Comparison of ENCODE assay signal across 8 cellular contexts in the genomic region with DNA sequence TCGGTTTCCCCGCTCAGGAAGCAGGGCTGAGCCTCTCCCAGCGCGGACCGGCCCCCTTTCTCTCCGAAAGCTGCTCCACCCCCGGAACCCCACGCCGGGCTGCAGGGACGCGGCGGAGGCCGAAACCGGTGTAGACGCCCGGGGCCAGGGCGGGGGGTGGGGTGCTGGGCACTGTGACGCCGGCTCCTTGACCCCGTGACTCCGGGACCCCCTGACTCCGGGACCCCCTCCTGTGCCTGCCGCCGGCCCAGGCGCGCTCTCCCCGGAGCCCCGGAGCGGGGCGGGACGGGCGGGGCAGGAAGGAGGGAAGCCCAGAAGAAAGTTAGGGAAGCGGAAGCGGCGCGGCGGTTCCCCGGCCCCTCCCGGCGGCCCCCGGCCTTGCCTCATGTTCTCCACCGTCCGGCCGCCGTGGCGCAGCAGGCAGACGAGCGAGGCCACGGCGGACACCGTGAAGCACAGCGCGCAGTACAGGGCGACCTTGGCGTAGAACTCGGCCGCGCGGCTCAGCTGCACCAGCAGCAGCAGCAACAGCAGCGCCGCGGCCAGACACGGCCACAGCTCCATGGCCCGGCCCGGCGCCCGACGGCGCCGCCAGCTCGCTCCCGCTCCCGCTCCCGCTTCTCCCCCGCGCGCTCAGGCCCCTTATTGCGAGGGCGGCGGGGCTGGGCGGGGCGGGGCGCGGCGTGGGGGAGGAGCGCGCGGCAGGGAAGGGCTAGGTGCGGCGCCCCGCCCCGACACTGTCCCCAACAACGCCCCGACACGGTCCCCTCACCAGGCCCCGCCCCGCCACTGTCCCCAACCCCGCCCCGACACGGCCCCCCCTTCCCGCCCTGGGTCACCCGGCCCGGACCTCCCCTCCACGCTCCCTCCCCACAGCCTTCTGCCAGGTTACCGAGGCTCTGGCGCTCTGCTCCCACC. TPM values are rescaled to one million over a fixed set of nuclear protein-coding genes. Genes with fewer than 3 reads are reported as not detected.
DNase-seq lines count a peak whose midpoint lies in the region; ATAC-seq and TF ChIP-seq lines count a peak whose summit lies in the region.

Gene AGPAT2, minus strand, starts transcription at position 664 of the 918 bp plus-strand sequence. Its CDS starts 100 bp downstream, at position 564.

- no peaks in the 10 kb centered on the region for H3K36me3 Mint-ChIP-seq in naive B cell

- TF ChIP-seq CTCF in epithelial cell of proximal tubule (conservative IDR thresholded peaks at IDR 0.05; ENCODE audit: low read depth, low read length) (no peak), stomach (IDR thresholded peaks at IDR 0.05) (no peak)

- peak; percentile 53 for ATAC-seq in HG03095 (IDR thresholded peaks at IDR 0.05; ENCODE audit: unreplicated experiment)
- peak; percentile 89 to 90 for ATAC-seq in naive B cell (ENCODE audit: low read depth in 2 of 2)
- no peak for ATAC-seq in GM18517 (IDR thresholded peaks at IDR 0.05; ENCODE audit: unreplicated experiment)

- no peak for TF ChIP-seq EP300 in stomach (IDR thresholded peaks at IDR 0.05)

- intact Hi-C loops in stomach (cut with DNase I; ENCODE audit: low total_unique reads), result no loop called here

- H3K27me3 ChIP-seq in stomach, result no peaks in the 10 kb centered on the region

- H3K4me1 ChIP-seq in stomach, result peaks cover 37 to 82% (median 73%) of the 10 kb centered on the region in 4 donors

- H3K4me3 Mint-ChIP-seq in naive B cell, result peak within 1 kb of the TSS; percentile 77 to 93 (median 84)

- H3K4me1 Mint-ChIP-seq in naive B cell, result peaks cover 10 to 13% (median 10%) of the 10 kb centered on the region in 3 donors

- WGBS in stomach, 5 donors, result 0 to 1% (median 1%) methylated on average over 24 to 102 of the region's 106 CpGs

- H3K27ac Mint-ChIP-seq in naive B cell, result peak within 1 kb of the TSS in 3 of 6 donors; percentile 69 to 85 (median 79)

- no peaks in the 10 kb centered on the region for H3K9me3 ChIP-seq in stomach

- H3K36me3 ChIP-seq in stomach, result peaks cover 0 to 11% (median 7%) of the 10 kb centered on the region in 4 donors

- peak within 1 kb of the TSS; percentile 86 for H3K4me3 ChIP-seq in epithelial cell of proximal tubule (ENCODE audit: low read depth, low read length)
- H3K4me3 ChIP-seq in stomach, result peak within 1 kb of the TSS; percentile 63 to 96 (median 78)

- TF ChIP-seq POLR2A in GM15510 (IDR thresholded peaks at IDR 0.05; ENCODE audit: borderline replicate concordance, extremely low read depth, insufficient read length) (peak; percentile 62), stomach (IDR thresholded peaks at IDR 0.05) (no peak)

- DNase-seq in NOMO-1 (lab: John Stamatoyannopoulos, UW; ENCODE audit: unreplicated experiment in 2 of 2) (peak; percentile 88 to 94), epithelial cell of proximal tubule (ENCODE audit: low read depth) (no peak), naive B cell (peak; percentile 64), stomach (peak; percentile 90)
- DNase-seq in activated CD8-positive, alpha-beta memory T cell treated with anti-CD3 and anti-CD28 coated beads, Interleukin-2, amount 50 U/mL, for 48 hours, result peak; percentile 84

- peak within 1 kb of the TSS; percentile 86 to 95 (median 91) for H3K27ac ChIP-seq in stomach

- no peaks in the 10 kb centered on the region for H3K9me3 Mint-ChIP-seq in naive B cell

- no peaks in the 10 kb centered on the region for H3K27me3 Mint-ChIP-seq in naive B cell

RNA-seq across cellular contexts. Expression of gene AGPAT2, which starts in this region (rescaled TPM):
- total RNA-seq in epithelial cell of proximal tubule (40.5 and 71.3 TPM in 2 replicates), stomach (100 to 1,000 TPM in 2 of 5 donors, 10 to 100 TPM in 3; 49.6 to 135 (median 68.8) TPM)
- polyA plus RNA-seq in naive B cell (ENCODE audit: low read depth in 6 of 6) (10 to 100 TPM; 36.1 to 59.9 (median 48.0) TPM), stomach (10 to 100 TPM; 32.7 to 88.7 (median 75.1) TPM)
